Comparison of ENCODE assay signal across 8 cellular contexts in the genomic region with DNA sequence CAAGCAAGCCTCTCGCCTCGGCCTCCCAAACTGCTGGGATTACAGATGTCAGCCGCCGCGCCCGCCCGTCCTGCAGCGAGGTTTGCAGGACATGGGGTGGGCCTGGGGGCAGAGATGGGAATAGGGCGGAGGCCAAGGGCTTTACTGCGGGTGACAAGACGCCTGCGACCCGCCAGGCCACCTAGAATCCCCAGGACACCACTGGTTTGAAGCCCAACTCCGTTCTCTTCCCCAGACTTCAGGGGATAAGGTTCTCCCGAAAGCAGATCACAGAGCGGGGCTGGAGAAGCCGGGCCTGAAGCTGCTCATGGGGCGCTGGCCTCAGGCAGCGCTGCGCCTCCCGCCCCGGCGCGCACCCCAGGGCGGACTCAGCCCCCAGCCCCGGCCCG. TPM values are rescaled to one million over a fixed set of nuclear protein-coding genes. Genes with fewer than 3 reads are reported as not detected.
DNase-seq lines count a peak whose midpoint lies in the region; ATAC-seq lines count a peak whose summit lies in the region.

No MANE protein-coding gene starts in this region.

- no peaks in the 10 kb centered on the region for H3K9me3 Mint-ChIP-seq in activated naive CD4-positive, alpha-beta T cell treated with anti-CD3 and anti-CD28 coated beads, Interleukin-2, amount 50 U/mL, for 24 hours
- H3K9me3 Mint-ChIP-seq in naive B cell: no peaks in the 10 kb centered on the region

- peak; percentile 47 to 53 for ATAC-seq in naive B cell (ENCODE audit: low read depth in 2 of 2)

- peak overlapping the region; percentile 84 for H3K27ac Mint-ChIP-seq in activated naive CD4-positive, alpha-beta T cell treated with anti-CD3 and anti-CD28 coated beads, Interleukin-2, amount 50 U/mL, for 24 hours
- peak overlapping the region in 3 of 6 donors; percentile 62 to 73 (median 73) for H3K27ac Mint-ChIP-seq in naive B cell

- DNase-seq in activated naive CD4-positive, alpha-beta T cell treated with Interleukin-2 at 50 U/mL for 16 hours: no peak
- no peak for DNase-seq in MG63
- DNase-seq in dermis blood vessel endothelial cell: peak; percentile 50
- DNase-seq in naive B cell: no peak
- DNase-seq in KBM-7: no peak
- no peak for DNase-seq in hippocampal formation (lab: John Stamatoyannopoulos, UW)
- no peak for DNase-seq in midbrain (lab: John Stamatoyannopoulos, UW)

- no peaks in the 10 kb centered on the region for H3K27me3 Mint-ChIP-seq in activated naive CD4-positive, alpha-beta T cell treated with anti-CD3 and anti-CD28 coated beads, Interleukin-2, amount 50 U/mL, for 24 hours
- peaks cover 0 to 25% (median 6%) of the 10 kb centered on the region in 3 donors for H3K27me3 Mint-ChIP-seq in naive B cell

- H3K27me3 ChIP-seq in MG63: no peaks in the 10 kb centered on the region

- H3K36me3 ChIP-seq in MG63: peaks cover 71% of the 10 kb centered on the region

- H3K4me3 ChIP-seq in MG63: peak overlapping the region; percentile 98

- no peaks in the 10 kb centered on the region for H3K9me3 ChIP-seq in MG63

- in situ Hi-C loops in KBM-7 (cut with MboI; ENCODE audit: low pct_unique_long_range_greater_than_20kb, low sequenced_read_pairs): no loop called here

- H3K36me3 Mint-ChIP-seq in activated naive CD4-positive, alpha-beta T cell treated with anti-CD3 and anti-CD28 coated beads, Interleukin-2, amount 50 U/mL, for 24 hours: no peaks in the 10 kb centered on the region
- H3K36me3 Mint-ChIP-seq in naive B cell: no peaks in the 10 kb centered on the region

- peak overlapping the region; percentile 88 for H3K4me3 Mint-ChIP-seq in activated naive CD4-positive, alpha-beta T cell treated with anti-CD3 and anti-CD28 coated beads, Interleukin-2, amount 50 U/mL, for 24 hours
- peak overlapping the region; percentile 82 to 94 (median 85) for H3K4me3 Mint-ChIP-seq in naive B cell

- peaks cover 16% of the 10 kb centered on the region for H3K4me1 Mint-ChIP-seq in activated naive CD4-positive, alpha-beta T cell treated with anti-CD3 and anti-CD28 coated beads, Interleukin-2, amount 50 U/mL, for 24 hours
- peaks cover 21 to 30% (median 26%) of the 10 kb centered on the region in 3 donors for H3K4me1 Mint-ChIP-seq in naive B cell

RNA-seq across cellular contexts. Expression of a gene that starts 0.4 kb away (rescaled TPM):
- 9.7 and 190 TPM in 2 replicates for total RNA-seq in MG63 (2014; rRNA removed; shearing (Covaris generic); ENCODE audit: low replicate concordance)
- 81.9 and 193 TPM in 2 replicates for total RNA-seq in dermis blood vessel endothelial cell
- 10 to 100 TPM; 41.3 to 68.4 (median 55.9) TPM for polyA plus RNA-seq in naive B cell (ENCODE audit: low read depth in 6 of 6)

RNA-seq across cellular contexts. Expression of a gene that starts 0.7 kb away (rescaled TPM):
- 222 and 399 TPM in 2 replicates for total RNA-seq in MG63 (2014; rRNA removed; shearing (Covaris generic); ENCODE audit: low replicate concordance)
- total RNA-seq in dermis blood vessel endothelial cell: 167 and 179 TPM in 2 replicates
- 1 to 10 TPM in 5 of 6 donors, not detected in 1; 1.5 to 3.4 (median 2.8) TPM for polyA plus RNA-seq in naive B cell (ENCODE audit: low read depth in 6 of 6)

RNA-seq across cellular contexts. Expression of a gene that starts 9.2 kb away (rescaled TPM):
- 1,173 and 1,451 TPM in 2 replicates for total RNA-seq in MG63 (2014; rRNA removed; shearing (Covaris generic); ENCODE audit: low replicate concordance)
- 700 and 712 TPM in 2 replicates for total RNA-seq in dermis blood vessel endothelial cell
- polyA plus RNA-seq in naive B cell (ENCODE audit: low read depth in 6 of 6): 1 to 10 TPM; 1.2 to 5.8 (median 3.2) TPM

RNA-seq across cellular contexts. Expression of a gene that starts 14.3 kb away (rescaled TPM):
- not detected in 2 replicates for total RNA-seq in MG63 (2014; rRNA removed; shearing (Covaris generic); ENCODE audit: low replicate concordance)
- total RNA-seq in dermis blood vessel endothelial cell: 27.5 and 29.8 TPM in 2 replicates
- polyA plus RNA-seq in naive B cell (ENCODE audit: low read depth in 6 of 6): under 1 TPM in 3 of 6 donors, not detected in 3; 0.41 to 1.00 (median 0.55) TPM

RNA-seq across cellular contexts. Expression of a gene that starts 23.3 kb away (rescaled TPM):
- 4.2 and 12.4 TPM in 2 replicates for total RNA-seq in MG63 (2014; rRNA removed; shearing (Covaris generic); ENCODE audit: low replicate concordance)
- total RNA-seq in dermis blood vessel endothelial cell: 41.4 and 76.9 TPM in 2 replicates
- polyA plus RNA-seq in naive B cell (ENCODE audit: low read depth in 6 of 6): 10 to 100 TPM; 13.0 to 49.9 (median 26.9) TPM
